ENCODE assay signal across 15 cellular contexts in the genomic region with DNA sequence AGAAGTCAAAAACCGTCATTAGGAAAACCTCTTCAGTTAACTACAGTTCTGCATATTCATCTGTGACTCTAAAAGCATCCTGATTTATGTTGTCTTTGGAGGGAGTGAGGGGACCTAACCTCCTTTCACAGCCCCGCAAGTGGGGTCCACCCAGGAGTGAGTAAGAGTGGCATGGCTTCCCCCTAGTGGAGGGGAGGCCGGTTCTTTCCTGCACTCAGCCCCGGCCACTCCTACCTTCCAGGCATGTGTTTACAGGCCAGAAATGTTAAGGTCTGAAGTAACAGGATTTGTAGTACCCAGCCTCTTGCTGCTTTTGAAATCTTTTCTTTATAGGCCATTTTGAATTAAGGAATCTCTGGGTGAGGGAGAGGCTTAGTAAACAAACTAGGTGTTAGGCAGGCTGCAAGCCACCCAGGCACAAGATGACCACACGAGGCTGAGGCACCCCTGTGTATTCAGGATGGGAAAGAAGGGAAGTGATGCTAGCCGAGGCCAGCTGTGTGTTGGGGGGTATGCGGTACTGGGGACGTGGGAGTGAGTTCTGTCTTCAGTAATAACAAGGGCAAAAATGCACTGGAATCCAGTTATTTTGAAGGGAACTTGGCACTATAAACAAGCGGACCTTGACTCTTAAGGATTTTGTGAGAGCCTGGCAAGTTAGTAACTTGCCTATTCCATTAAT. TPM values are rescaled to one million over a fixed set of nuclear protein-coding genes. Genes with fewer than 3 reads are reported as not detected.
DNase-seq lines count a peak whose midpoint lies in the region; FAIRE-seq and TF ChIP-seq lines count a peak whose summit lies in the region.
"Had no signal": no experiment of that assay in that cellular context is flagged by ENCODE, and none has a peak within 500 bp of the region (broad histone marks: within the 10 kb centered on the region; RNA-seq: fewer than 3 reads in every experiment).

No MANE protein-coding gene starts in this region.

- POLR2A ChIA-PET in MCF 10A (lab: Yijun Ruan, JAX): interaction anchor here (0.6 kb wide), 1 partner anchor 483 kb away, joined by 3 read pairs; no protein-coding TSS in a partner anchor

- H3K4me3 ChIP-seq in breast epithelium (no peak overlapping the region), keratinocyte (ENCODE audit: control insufficient read depth in 2 of 3, extremely low read depth in 1 of 3, insufficient read depth in 2 of 3, low read depth in 1 of 3, low read length in 3 of 3) (no peak overlapping the region), ascending aorta (no peak overlapping the region)
- H3K4me3 ChIP-seq: smooth muscle cell had no signal

- H3K36me3 ChIP-seq in breast epithelium: no peaks in the 10 kb centered on the region
- H3K36me3 ChIP-seq in keratinocyte (ENCODE audit: control insufficient read depth in 2 of 2, extremely low read depth in 1 of 2, insufficient read depth in 2 of 2, low read length in 2 of 2): peaks cover 2 to 10% of the 10 kb centered on the region in 2 experiments
- peaks cover 0 to 4% of the 10 kb centered on the region in 2 donors for H3K36me3 ChIP-seq in ascending aorta

- H3K9me3 ChIP-seq in breast epithelium (no peaks in the 10 kb centered on the region), keratinocyte (ENCODE audit: control insufficient read depth, low read depth, low read length) (no peaks in the 10 kb centered on the region), ascending aorta (no peaks in the 10 kb centered on the region)

- H3K4me1 Mint-ChIP-seq in MCF 10A (ENCODE audit: insufficient read depth, unreplicated experiment) (peaks cover 12% of the 10 kb centered on the region), brain (peaks cover 28% of the 10 kb centered on the region), type B pancreatic cell (ENCODE audit: unreplicated experiment) (peaks cover 35% of the 10 kb centered on the region)

- H3K4me2 ChIP-seq in keratinocyte (ENCODE audit: control insufficient read depth, extremely low read depth, insufficient read depth, low read depth, low read length): no peak overlapping the region
- H3K4me2 ChIP-seq: smooth muscle cell had no signal

- H3K4me1 ChIP-seq in breast epithelium (peaks cover 0 to 11% of the 10 kb centered on the region in 2 donors), keratinocyte (ENCODE audit: control insufficient read depth, extremely low read depth, insufficient read depth, low read length) (peaks cover 14% of the 10 kb centered on the region), ascending aorta (peaks cover 0 to under 1% of the 10 kb centered on the region in 2 donors)

- no peak overlapping the region for H3K9ac ChIP-seq in keratinocyte (ENCODE audit: control insufficient read depth, extremely low read depth, insufficient read depth, low read length)

- no peaks in the 10 kb centered on the region for H3K9me1 ChIP-seq in keratinocyte (ENCODE audit: control insufficient read depth, extremely low read depth, insufficient read depth, low read length)

- dilution Hi-C loops in keratinocyte (cut with MboI; ENCODE audit: extremely low pct_ligation_motif_present, low sequenced_read_pairs): no loop called here

- no TSS peak for BruUV-seq in MCF 10A (replicated peaks; lab: Mats Ljungman, UMichigan)

- H3K27ac ChIP-seq in breast epithelium (no peak overlapping the region), keratinocyte (ENCODE audit: control insufficient read depth, insufficient read depth, low read length) (no peak overlapping the region), ascending aorta (no peak overlapping the region)
- H3K27ac ChIP-seq: 22Rv1 had no signal

- H3K9me3 Mint-ChIP-seq in MCF 10A (ENCODE audit: unreplicated experiment) (peaks cover 8% of the 10 kb centered on the region), brain (peaks cover 10 to 22% (median 19%) of the 10 kb centered on the region in 5 experiments), type B pancreatic cell (peaks cover 8% of the 10 kb centered on the region)

- peaks cover 11% of the 10 kb centered on the region for H3K36me3 Mint-ChIP-seq in MCF 10A (ENCODE audit: insufficient read depth, unreplicated experiment)
- peaks cover 60% of the 10 kb centered on the region for H3K36me3 Mint-ChIP-seq in brain
- peaks cover 32% of the 10 kb centered on the region for H3K36me3 Mint-ChIP-seq in type B pancreatic cell
- H3K36me3 Mint-ChIP-seq: CD8-positive, alpha-beta memory T cell had no signal

- H3K79me2 ChIP-seq in keratinocyte (ENCODE audit: control insufficient read depth, insufficient read depth, low read length): peaks cover 62% of the 10 kb centered on the region

- H3K27me3 ChIP-seq in breast epithelium (no peaks in the 10 kb centered on the region), keratinocyte (ENCODE audit: control insufficient read depth, extremely low read depth, insufficient read depth, low read length) (no peaks in the 10 kb centered on the region), ascending aorta (no peaks in the 10 kb centered on the region)

- H3K4me3 Mint-ChIP-seq in MCF 10A (ENCODE audit: unreplicated experiment): no peak overlapping the region
- no peak overlapping the region for H3K4me3 Mint-ChIP-seq in brain
- H3K4me3 Mint-ChIP-seq in type B pancreatic cell: no peak overlapping the region
- H3K4me3 Mint-ChIP-seq: CD8-positive, alpha-beta memory T cell had no signal

- no peak for FAIRE-seq in keratinocyte (lab: Jason Lieb, UNC)
- FAIRE-seq: HTR-8/SVneo had no signal

- DNase-seq in MCF 10A (ENCODE audit: unreplicated experiment): peak; percentile 15
- no peak for DNase-seq in breast epithelium (ENCODE audit: low spot score in 2 of 2)
- no peak for DNase-seq in keratinocyte (ENCODE audit: low read depth, low spot score)
- no peak for DNase-seq in type B pancreatic cell (ENCODE audit: extremely low spot score, unreplicated experiment)
- DNase-seq in DMS153 treated with DMSO at 0.1 percent for 48 hours (lab: John Stamatoyannopoulos, UW; ENCODE audit: unreplicated experiment): no peak
- no peak for DNase-seq in GM20000 (ENCODE audit: low spot score)
- no peak for DNase-seq in ascending aorta (ENCODE audit: low spot score in 2 of 2)
- DNase-seq: activated CD4-positive, alpha-beta T cell treated with anti-CD3 and anti-CD28 coated beads for 1 hour; activated T-cell treated with anti-CD3 and anti-CD28 coated beads, Interleukin-2, amount 50 U/mL, for 1 hour; CD8-positive, alpha-beta memory T cell; GF-D8 had no signal

- peaks cover 3% of the 10 kb centered on the region for H4K20me1 ChIP-seq in keratinocyte (ENCODE audit: control insufficient read depth, extremely low read depth, insufficient read depth, low read length)

- TF ChIP-seq POLR2A in breast epithelium (IDR thresholded peaks at IDR 0.05): no peak

- intact Hi-C loops in MCF 10A (cut with micrococcal nuclease) (no loop called here), breast epithelium (cut with DNase I; ENCODE audit: low total_unique reads) (no loop called here), ascending aorta (cut with DNase I) (no loop called here)

- CTCF ChIA-PET in MCF 10A (lab: Yijun Ruan, JAX): interaction anchor here (1.1 kb wide), 1 partner anchor 21 kb away, joined by 3 read pairs; no protein-coding TSS in a partner anchor

- TF ChIP-seq CTCF in MCF 10A (IDR thresholded peaks at IDR 0.05; ENCODE audit: unreplicated experiment): no peak
- no peak for TF ChIP-seq CTCF in breast epithelium (IDR thresholded peaks at IDR 0.05)
- no peak for TF ChIP-seq CTCF in brain (conservative IDR thresholded peaks at IDR 0.05)
- TF ChIP-seq CTCF in keratinocyte (optimal IDR thresholded peaks at IDR 0.05 in 1 of 3, IDR thresholded peaks at IDR 0.05 in 1 of 3, conservative IDR thresholded peaks at IDR 0.05 in 1 of 3; ENCODE audit: extremely low read depth in 1 of 3, insufficient read depth in 2 of 3, low read length in 3 of 3): peak; percentile 43 to 63 (median 48)
- peak; percentile 43 for TF ChIP-seq CTCF in type B pancreatic cell (conservative IDR thresholded peaks at IDR 0.05)
- no peak for TF ChIP-seq CTCF in GM20000 (IDR thresholded peaks at IDR 0.05; ENCODE audit: extremely low read depth, missing control alignments)
- TF ChIP-seq CTCF in ascending aorta (IDR thresholded peaks at IDR 0.05): no peak

- H3K27ac Mint-ChIP-seq in MCF 10A (ENCODE audit: low read depth, unreplicated experiment) (no peak overlapping the region), brain (peak overlapping the region in 3 of 5 experiments; percentile 13 to 49 (median 44)), type B pancreatic cell (no peak overlapping the region)
- H3K27ac Mint-ChIP-seq: CD8-positive, alpha-beta memory T cell had no signal

- no peaks in the 10 kb centered on the region for H3K27me3 Mint-ChIP-seq in MCF 10A (ENCODE audit: insufficient read depth, unreplicated experiment)
- H3K27me3 Mint-ChIP-seq in brain: no peaks in the 10 kb centered on the region
- no peaks in the 10 kb centered on the region for H3K27me3 Mint-ChIP-seq in type B pancreatic cell

- no peak overlapping the region for H2AFZ ChIP-seq in keratinocyte (ENCODE audit: control insufficient read depth, low read length)

RNA-seq across cellular contexts. Expression of a gene that starts 50.5 kb away (rescaled TPM):
- total RNA-seq in MCF 10A (2022) (28.6 and 38.8 TPM in 2 replicates), breast epithelium (10 to 100 TPM; 40.0 to 80.8 (median 63.1) TPM), type B pancreatic cell (ENCODE audit: low replicate concordance) (72.7 and 98.4 TPM in 2 replicates), ascending aorta (80.9 TPM)
- polyA plus RNA-seq in brain (ENCODE audit: insufficient read depth, low read depth, low replicate concordance) (8.6 TPM), keratinocyte (77.7 to 83.2 TPM (median 83.0 TPM) in 3 replicates)
- polyA plus RNA-seq in keratinocyte (2011; ENCODE audit: low read depth): 8.3 TPM
- 63.8 and 80.6 TPM in 2 replicates for polyA plus RNA-seq in keratinocyte (2011; cell fraction: cytosol; rRNA removed)
- polyA plus RNA-seq in keratinocyte (2011; cell fraction: nucleus; rRNA removed): 62.6 and 70.5 TPM in 2 replicates
- 43.9 and 69.2 TPM in 2 replicates for polyA plus RNA-seq in keratinocyte (2012; ENCODE audit: low replicate concordance)
- polyA minus RNA-seq in keratinocyte: 104 to 118 TPM (median 106 TPM) in 3 replicates
- polyA minus RNA-seq in keratinocyte (2011; cell fraction: cytosol; rRNA and poly(A)+ RNA removed): 52.8 TPM
- polyA minus RNA-seq in keratinocyte (2011; cell fraction: nucleus; rRNA and poly(A)+ RNA removed): 31.5 and 49.4 TPM in 2 replicates
- polyA plus RNA-seq: CD8-positive, alpha-beta memory T cell had no signal

Comparison
In these comparisons a context has a peak if more than half of its experiments do, and no peak if none do; other contexts are left out.
1. H3K27ac Mint-ChIP-seq: peak in brain (3 of 5); none in MCF 10A (single experiment) and type B pancreatic cell (single experiment).
2. CTCF ChIP-seq: peak in keratinocyte (3 of 3) and type B pancreatic cell (single experiment); none in MCF 10A (single experiment), breast epithelium (0 of 3), brain (0 of 2), GM20000 (single experiment) and ascending aorta (0 of 3).